Comparison of ENCODE assay signal across 1 cellular context in genomic region chr2:118097657-118098056, GRCh38.
TF ChIP-seq lines count a peak whose summit lies in the region.

No MANE protein-coding gene starts in this region.

TF ChIP-seq in WTC11, 78 proteins besides CTCF, POLR2A, EP300 and RAD21 (continued from another document):
- TF ChIP-seq, protein P1, sequence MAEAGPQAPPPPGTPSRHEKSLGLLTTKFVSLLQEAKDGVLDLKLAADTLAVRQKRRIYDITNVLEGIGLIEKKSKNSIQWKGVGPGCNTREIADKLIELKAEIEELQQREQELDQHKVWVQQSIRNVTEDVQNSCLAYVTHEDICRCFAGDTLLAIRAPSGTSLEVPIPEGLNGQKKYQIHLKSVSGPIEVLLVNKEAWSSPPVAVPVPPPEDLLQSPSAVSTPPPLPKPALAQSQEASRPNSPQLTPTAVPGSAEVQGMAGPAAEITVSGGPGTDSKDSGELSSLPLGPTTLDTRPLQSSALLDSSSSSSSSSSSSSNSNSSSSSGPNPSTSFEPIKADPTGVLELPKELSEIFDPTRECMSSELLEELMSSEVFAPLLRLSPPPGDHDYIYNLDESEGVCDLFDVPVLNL (CRISPR knock-in tag; IDR thresholded peaks at IDR 0.05; ENCODE audit: borderline replicate concordance, low read depth), result no peak
- TF ChIP-seq ATF2 (CRISPR knock-in tag; IDR thresholded peaks at IDR 0.05; ENCODE audit: borderline replicate concordance, low read depth), result no peak
